In the genomic region with DNA sequence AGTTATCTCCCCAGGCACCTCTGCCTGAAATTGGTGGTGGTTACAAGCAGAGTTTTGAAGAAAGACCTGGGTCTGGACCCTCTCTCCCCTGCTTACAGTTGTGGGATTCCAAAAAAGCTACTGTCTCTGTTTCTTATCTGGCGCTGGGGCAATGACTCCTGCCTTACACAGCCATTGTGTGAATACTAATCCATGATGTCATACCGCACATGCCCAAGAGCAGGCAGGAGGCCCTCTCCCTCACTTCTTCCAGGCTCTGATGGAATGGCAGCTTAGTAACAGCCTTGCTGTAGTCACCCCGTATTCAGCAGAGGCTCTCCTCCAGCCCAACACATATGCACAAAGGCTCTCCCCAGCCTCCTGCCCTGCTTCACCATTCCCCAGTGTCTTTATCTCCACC, we compare ENCODE assay signal across 12 cellular contexts.
DNase-seq lines count a peak whose midpoint lies in the region; ATAC-seq and TF ChIP-seq lines count a peak whose summit lies in the region.
"Had no signal": no experiment of that assay in that cellular context is flagged by ENCODE, and none has a peak within 500 bp of the region (broad histone marks: within the 10 kb centered on the region; RNA-seq: fewer than 3 reads in every experiment).

No MANE protein-coding gene starts in this region.

- H3K27me3 ChIP-seq in CD8-positive, alpha-beta T cell (ENCODE audit: insufficient read depth, low read length) = no peaks in the 10 kb centered on the region
- H3K27me3 ChIP-seq in naive thymus-derived CD4-positive, alpha-beta T cell (ENCODE audit: control insufficient read depth in 2 of 2, insufficient read depth in 2 of 2, low read length in 2 of 2) = no peaks in the 10 kb centered on the region
- H3K27me3 ChIP-seq: ascending aorta, tibial nerve had no signal

- POLR2A ChIA-PET in CD8-positive, alpha-beta T cell (lab: Charles Lee) = interaction anchor here (0.8 to 1.5 kb wide), 3 partner anchors 10 to 80 kb away, joined by 3 to 6 read pairs (median 3); no protein-coding TSS in a partner anchor
- POLR2A ChIA-PET in naive thymus-derived CD4-positive, alpha-beta T cell (lab: Charles Lee) = interaction anchor here (0.7 to 6.5 kb wide), 7 partner anchors 14 to 121 kb away, joined by 3 to 28 read pairs (median 6); no protein-coding TSS in a partner anchor

- no peaks in the 10 kb centered on the region for H3K36me3 Mint-ChIP-seq in CD8-positive, alpha-beta T cell
- H3K36me3 Mint-ChIP-seq in HFFc6 (ENCODE audit: low read depth) = no peaks in the 10 kb centered on the region
- peaks cover 0 to 7% (median 0%) of the 10 kb centered on the region in 5 donors for H3K36me3 Mint-ChIP-seq in naive thymus-derived CD4-positive, alpha-beta T cell

- ATAC-seq in CD8-positive, alpha-beta T cell = no peak
- ATAC-seq in naive thymus-derived CD4-positive, alpha-beta T cell = no peak
- ATAC-seq in HG03095 (IDR thresholded peaks at IDR 0.05; ENCODE audit: unreplicated experiment) = no peak
- ATAC-seq in HG03460 (IDR thresholded peaks at IDR 0.05; ENCODE audit: unreplicated experiment) = no peak

- peak overlapping the region; percentile 97 for H3K27ac Mint-ChIP-seq in CD8-positive, alpha-beta T cell
- peak overlapping the region; percentile 84 for H3K27ac Mint-ChIP-seq in HFFc6
- peak overlapping the region; percentile 20 to 98 (median 94) for H3K27ac Mint-ChIP-seq in naive thymus-derived CD4-positive, alpha-beta T cell

- intact Hi-C loops in CD8-positive, alpha-beta T cell (cut with DNase I, micrococcal nuclease) = loop anchor here in 1 of 2 experiments (5.0 kb wide), 1 partner anchor 39 kb away; no protein-coding TSS in a partner anchor
- intact Hi-C loops in naive thymus-derived CD4-positive, alpha-beta T cell (cut with micrococcal nuclease) = no loop called here

- no peak overlapping the region for H3K27ac ChIP-seq in CD8-positive, alpha-beta T cell (ENCODE audit: low read depth, low read length)
- H3K27ac ChIP-seq in naive thymus-derived CD4-positive, alpha-beta T cell (ENCODE audit: low read depth, low read length) = peak overlapping the region; percentile 56
- H3K27ac ChIP-seq: ascending aorta, parathyroid adenoma, tibial nerve had no signal

- H3K27me3 Mint-ChIP-seq in CD8-positive, alpha-beta T cell (ENCODE audit: low read depth) = no peaks in the 10 kb centered on the region
- H3K27me3 Mint-ChIP-seq in HFFc6 (ENCODE audit: insufficient read depth) = no peaks in the 10 kb centered on the region; the same call in 1 of the 2 replicates
- H3K27me3 Mint-ChIP-seq in naive thymus-derived CD4-positive, alpha-beta T cell = no peaks in the 10 kb centered on the region

- no peaks in the 10 kb centered on the region for H3K36me3 ChIP-seq in CD8-positive, alpha-beta T cell (ENCODE audit: insufficient read depth, low read length)
- no peaks in the 10 kb centered on the region for H3K36me3 ChIP-seq in naive thymus-derived CD4-positive, alpha-beta T cell (ENCODE audit: control insufficient read depth in 2 of 3, insufficient read depth in 3 of 3, low read length in 3 of 3)
- H3K36me3 ChIP-seq: ascending aorta, tibial nerve had no signal

- peaks cover 51% of the 10 kb centered on the region for H3K4me1 ChIP-seq in CD8-positive, alpha-beta T cell (ENCODE audit: insufficient read depth, low read length)
- H3K4me1 ChIP-seq in naive thymus-derived CD4-positive, alpha-beta T cell (ENCODE audit: control insufficient read depth in 2 of 2, insufficient read depth in 2 of 2, low read length in 2 of 2) = peaks cover 17 to 43% of the 10 kb centered on the region in 2 donors
- H3K4me1 ChIP-seq: parathyroid adenoma had no signal

- CTCF ChIA-PET in CD8-positive, alpha-beta T cell (lab: Charles Lee) = interaction anchor here (0.8 to 2.4 kb wide), 7 partner anchors 12 to 210 kb away, joined by 3 to 10 read pairs (median 4); no protein-coding TSS in a partner anchor
- CTCF ChIA-PET in naive thymus-derived CD4-positive, alpha-beta T cell (lab: Charles Lee) = interaction anchor here (0.7 to 1.1 kb wide), 4 partner anchors 118 to 211 kb away, joined by 3 read pairs; no protein-coding TSS in a partner anchor

- no peak overlapping the region for H3K4me3 ChIP-seq in CD8-positive, alpha-beta T cell (ENCODE audit: low read depth, low read length)
- H3K4me3 ChIP-seq in astrocyte of the spinal cord (ENCODE audit: low read depth, low read length) = no peak overlapping the region
- H3K4me3 ChIP-seq in naive thymus-derived CD4-positive, alpha-beta T cell (ENCODE audit: low read length) = no peak overlapping the region
- H3K4me3 ChIP-seq: ascending aorta, tibial nerve had no signal

- H3K4me3 Mint-ChIP-seq in CD8-positive, alpha-beta T cell = no peak overlapping the region
- peak overlapping the region; percentile 35 for H3K4me3 Mint-ChIP-seq in HFFc6
- H3K4me3 Mint-ChIP-seq in naive thymus-derived CD4-positive, alpha-beta T cell = peak overlapping the region in 3 of 10 donors; percentile 6 to 86 (median 50)

- peaks cover 62% of the 10 kb centered on the region for H3K4me1 Mint-ChIP-seq in CD8-positive, alpha-beta T cell (ENCODE audit: low read depth)
- peaks cover 60% of the 10 kb centered on the region for H3K4me1 Mint-ChIP-seq in HFFc6 (ENCODE audit: low read depth)
- H3K4me1 Mint-ChIP-seq in naive thymus-derived CD4-positive, alpha-beta T cell = peaks cover 33 to 92% (median 78%) of the 10 kb centered on the region in 7 donors

- no peak for DNase-seq in CD8-positive, alpha-beta T cell
- DNase-seq in HFFc6 = peak; percentile 70
- DNase-seq in astrocyte of the spinal cord (ENCODE audit: low read depth, low spot score) = peak; percentile 47
- peak in 1 of 9 donors; percentile 21 for DNase-seq in naive thymus-derived CD4-positive, alpha-beta T cell
- DNase-seq in cerebellar cortex (ENCODE audit: low spot score) = no peak
- DNase-seq in T-helper 1 cell = no peak
- DNase-seq: DMS79 treated with DMSO at 0.1 percent for 48 hours had no signal

- in situ Hi-C loops in astrocyte of the spinal cord (cut with HindIII; ENCODE audit: low sequenced_read_pairs) = no loop called here

- no peaks in the 10 kb centered on the region for H3K9me3 Mint-ChIP-seq in CD8-positive, alpha-beta T cell
- H3K9me3 Mint-ChIP-seq in HFFc6 = no peaks in the 10 kb centered on the region
- H3K9me3 Mint-ChIP-seq in naive thymus-derived CD4-positive, alpha-beta T cell = peaks cover 0 to 2% (median 0%) of the 10 kb centered on the region in 11 donors

- no peak for TF ChIP-seq CTCF in CD8-positive, alpha-beta T cell (IDR thresholded peaks at IDR 0.05)
- TF ChIP-seq CTCF in HFFc6 (IDR thresholded peaks at IDR 0.05) (no peak), astrocyte of the spinal cord (IDR thresholded peaks at IDR 0.05; ENCODE audit: low read depth, low read length) (no peak)

- no peaks in the 10 kb centered on the region for H3K9me3 ChIP-seq in CD8-positive, alpha-beta T cell (ENCODE audit: low read length)
- no peaks in the 10 kb centered on the region for H3K9me3 ChIP-seq in naive thymus-derived CD4-positive, alpha-beta T cell (ENCODE audit: control insufficient read depth in 2 of 3, low read length in 3 of 3)
- H3K9me3 ChIP-seq: ascending aorta, tibial nerve had no signal

Comparison
In these comparisons a context has a peak if more than half of its experiments do, and no peak if none do; other contexts are left out.
1. DNase-seq: peak in HFFc6 (single experiment) and astrocyte of the spinal cord (single experiment); none in CD8-positive, alpha-beta T cell (0 of 7), cerebellar cortex (single experiment) and T-helper 1 cell (0 of 5).
2. Peak in every context shown above with its lines, with median percentiles within 50 percentile points of each other: H3K27ac Mint-ChIP-seq.